ENCODE assay signal across 25 cellular contexts in genomic region chr13:89751537-89751936, GRCh38.
A peak's percentile ranks its signal among the peaks of the same experiment; 100 is the strongest.
DNase-seq lines count a peak whose midpoint lies in the region; ATAC-seq and TF ChIP-seq lines count a peak whose summit lies in the region.
"Had no signal": no experiment of that assay in that cellular context is flagged by ENCODE, and none has a peak within 500 bp of the region (broad histone marks: within the 10 kb centered on the region; RNA-seq: fewer than 3 reads in every experiment).

No MANE protein-coding gene starts in this region.

- DNase-seq in NCI-H82 (lab: John Stamatoyannopoulos, UW), result peak; percentile 9
- DNase-seq in NCI-H82 treated with DMSO at 0.1 percent for 48 hours (lab: John Stamatoyannopoulos, UW; ENCODE audit: unreplicated experiment), result no peak
- no peak for DNase-seq in Karpas-422
- DNase-seq in T1000 (lab: John Stamatoyannopoulos, UW), result no peak
- DNase-seq in activated CD4-positive, alpha-beta T cell treated with anti-CD3 and anti-CD28 coated beads, Interleukin-2, amount 50 U/mL, for 48 hours, result no peak
- DNase-seq: ACHN; BE2C; C1 segment of cervical spinal cord; CD4-positive, alpha-beta memory T cell; CD4-positive, CD25-positive, alpha-beta regulatory T cell; CD8-positive, alpha-beta memory T cell; COR-L47; DMS 273 treated with DMSO at 0.1 percent for 48 hours; DMS153; DMS53; DMS79; DND-41; EL; GDM1 had no signal

- no peaks in the 10 kb centered on the region for H3F3A ChIP-seq in neural cell (ENCODE audit: insufficient read depth, low read length, poor library complexity, severe bottlenecking)

- H3K79me2 ChIP-seq in Karpas-422 (ENCODE audit: low read length), result no peaks in the 10 kb centered on the region
- no peaks in the 10 kb centered on the region for H3K79me2 ChIP-seq in neural cell (replicated peaks; ENCODE audit: insufficient read depth, low read length)

- H3K9me3 ChIP-seq in Karpas-422 (ENCODE audit: low read length), result peaks cover 6% of the 10 kb centered on the region
- H3K9me3 ChIP-seq in neural cell (ENCODE audit: low read length), result no peaks in the 10 kb centered on the region
- H3K9me3 ChIP-seq: A549, BE2C had no signal

- TF ChIP-seq RAD21 in neural cell (conservative IDR thresholded peaks at IDR 0.05), result no peak

- peak overlapping the region; percentile 75; the same call in 1 of the 2 replicates for H2AFZ ChIP-seq in Karpas-422 (ENCODE audit: low read length)
- H2AFZ ChIP-seq in neural cell (ENCODE audit: low read depth, low read length), result no peak overlapping the region

- H4K20me1 ChIP-seq in Karpas-422 (ENCODE audit: insufficient read depth, low read depth, low read length), result no peaks in the 10 kb centered on the region
- H4K20me1 ChIP-seq in neural cell (ENCODE audit: insufficient read depth), result no peaks in the 10 kb centered on the region
- H4K20me1 ChIP-seq: BLaER1 had no signal

- TF ChIP-seq CTCF in neural cell (IDR thresholded peaks at IDR 0.05; ENCODE audit: poor library complexity, severe bottlenecking), result no peak

- H3K9me2 ChIP-seq in Karpas-422 (replicated peaks; ENCODE audit: insufficient read depth, low read length) (no peaks in the 10 kb centered on the region), neural cell (ENCODE audit: insufficient read depth, low read length) (no peaks in the 10 kb centered on the region)

- H3K27me3 ChIP-seq in Karpas-422 (ENCODE audit: low read length), result no peaks in the 10 kb centered on the region
- H3K27me3 ChIP-seq in neural cell (ENCODE audit: insufficient read depth, low read depth, low read length), result no peaks in the 10 kb centered on the region
- H3K27me3 ChIP-seq: BE2C, BLaER1 had no signal

- H3K4me2 ChIP-seq in Karpas-422 (ENCODE audit: low read depth, low read length, poor library complexity, severe bottlenecking) (no peak overlapping the region), neural cell (ENCODE audit: low read length) (no peak overlapping the region)
- H3K4me2 ChIP-seq: A549, BLaER1 had no signal

- no peaks in the 10 kb centered on the region for H3K4me1 ChIP-seq in Karpas-422 (ENCODE audit: low read length)
- H3K4me1 ChIP-seq: A549, BLaER1 had no signal

- no peak overlapping the region for H3K27ac ChIP-seq in Karpas-422 (ENCODE audit: low read length)
- H3K27ac ChIP-seq in neural cell (ENCODE audit: low read length), result peak overlapping the region; percentile 38
- H3K27ac ChIP-seq: 22Rv1, A549, BLaER1 had no signal

- no peak for ATAC-seq in HG03108 (IDR thresholded peaks at IDR 0.05; ENCODE audit: unreplicated experiment)
- ATAC-seq: A549, GM12878 had no signal

- TF ChIP-seq EP300 in neural cell (conservative IDR thresholded peaks at IDR 0.05; ENCODE audit: poor library complexity, severe bottlenecking), result peak; percentile 40

- H3K9ac ChIP-seq in Karpas-422 (ENCODE audit: low read length), result no peak overlapping the region
- no peak overlapping the region for H3K9ac ChIP-seq in neural cell (ENCODE audit: low read length)
- H3K9ac ChIP-seq: BLaER1 had no signal

- no peak overlapping the region for H3K4me3 ChIP-seq in Karpas-422 (ENCODE audit: low read length)
- H3K4me3 ChIP-seq in neural cell (ENCODE audit: low read length), result no peak overlapping the region
- H3K4me3 ChIP-seq: A549, BLaER1, GM12878 had no signal

- H3K36me3 ChIP-seq in Karpas-422 (ENCODE audit: insufficient read depth, low read length), result no peaks in the 10 kb centered on the region
- no peaks in the 10 kb centered on the region for H3K36me3 ChIP-seq in neural cell (ENCODE audit: insufficient read depth, low read length)
- H3K36me3 ChIP-seq: BE2C, BLaER1 had no signal

TF ChIP-seq in neural cell, 6 proteins besides CTCF, POLR2A, EP300 and RAD21:
- TF ChIP-seq REST (IDR thresholded peaks at IDR 0.05; ENCODE audit: borderline replicate concordance) (peak; percentile 96), SMC3 (conservative IDR thresholded peaks at IDR 0.05; ENCODE audit: poor library complexity) (no peak)
